Comparison of ENCODE assay signal across 23 cellular contexts in the genomic region with DNA sequence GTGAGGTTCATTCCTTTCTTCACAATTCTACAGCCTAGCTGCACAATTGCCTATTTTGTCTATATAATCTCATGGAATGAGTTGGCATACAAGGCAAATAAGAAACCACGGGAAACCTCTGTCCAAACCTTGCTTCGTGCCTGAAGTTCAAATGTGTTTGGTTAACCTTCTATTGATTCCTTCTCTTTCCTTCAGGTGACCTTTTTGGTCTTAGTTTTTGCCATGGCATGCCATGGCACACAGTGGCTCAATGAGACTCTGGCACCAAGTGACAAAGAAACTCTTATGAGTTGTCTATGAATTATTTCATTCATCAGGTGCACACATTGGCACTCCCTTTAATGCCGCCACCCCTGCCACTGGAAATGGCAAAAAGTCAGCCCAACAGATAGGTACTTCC.
DNase-seq lines count a peak whose midpoint lies in the region; ATAC-seq and TF ChIP-seq lines count a peak whose summit lies in the region.
"Had no signal": no experiment of that assay in that cellular context is flagged by ENCODE, and none has a peak within 500 bp of the region (broad histone marks: within the 10 kb centered on the region; RNA-seq: fewer than 3 reads in every experiment).

No MANE protein-coding gene starts in this region.

- H3K27ac Mint-ChIP-seq in nephron (peak overlapping the region in 2 of 3 experiments; percentile 37 to 45), type B pancreatic cell (peak overlapping the region; percentile 51)
- no peak overlapping the region for H3K27ac Mint-ChIP-seq in activated naive CD4-positive, alpha-beta T cell treated with anti-CD3 and anti-CD28 coated beads for 36 hours
- no peak overlapping the region for H3K27ac Mint-ChIP-seq in activated CD8-positive, alpha-beta T cell treated with anti-CD3 and anti-CD28 coated beads for 36 hours
- H3K27ac Mint-ChIP-seq: CD4-positive, alpha-beta T cell; IgD-negative memory B cell had no signal

- peak overlapping the region; percentile 63 for H3K27ac ChIP-seq in left ventricle myocardium inferior (replicated peaks)
- H3K27ac ChIP-seq in vagina = no peak overlapping the region
- H3K27ac ChIP-seq: BLaER1, GM23248, KMS-11 had no signal

- no peaks in the 10 kb centered on the region for H3K27me3 Mint-ChIP-seq in nephron (ENCODE audit: low read depth)
- H3K27me3 Mint-ChIP-seq in type B pancreatic cell = no peaks in the 10 kb centered on the region
- peaks cover 6% of the 10 kb centered on the region for H3K27me3 Mint-ChIP-seq in activated naive CD4-positive, alpha-beta T cell treated with anti-CD3 and anti-CD28 coated beads for 36 hours (ENCODE audit: low read depth)
- H3K27me3 Mint-ChIP-seq in activated CD8-positive, alpha-beta T cell treated with anti-CD3 and anti-CD28 coated beads for 36 hours = no peaks in the 10 kb centered on the region
- H3K27me3 Mint-ChIP-seq: CD4-positive, alpha-beta T cell; IgD-negative memory B cell had no signal

- H3K9me3 ChIP-seq in left ventricle myocardium inferior (replicated peaks) = no peaks in the 10 kb centered on the region
- H3K9me3 ChIP-seq in vagina = no peaks in the 10 kb centered on the region
- H3K9me3 ChIP-seq: BLaER1 had no signal

- TF ChIP-seq CTCF in left ventricle myocardium inferior (IDR thresholded peaks at IDR 0.05; ENCODE audit: borderline replicate concordance) (no peak), nephron (IDR thresholded peaks at IDR 0.05; ENCODE audit: unreplicated experiment in 3 of 3) (no peak), type B pancreatic cell (conservative IDR thresholded peaks at IDR 0.05) (no peak), vagina (IDR thresholded peaks at IDR 0.05) (no peak)
- TF ChIP-seq CTCF in activated CD8-positive, alpha-beta T cell treated with anti-CD3 and anti-CD28 coated beads for 36 hours (IDR thresholded peaks at IDR 0.05) = no peak

- H3K36me3 ChIP-seq in left ventricle myocardium inferior (no peaks in the 10 kb centered on the region), vagina (no peaks in the 10 kb centered on the region)
- H3K36me3 ChIP-seq: BLaER1 had no signal

- peaks cover 26% of the 10 kb centered on the region for H3K36me3 Mint-ChIP-seq in nephron (ENCODE audit: low read depth)
- peaks cover 16% of the 10 kb centered on the region for H3K36me3 Mint-ChIP-seq in type B pancreatic cell
- no peaks in the 10 kb centered on the region for H3K36me3 Mint-ChIP-seq in activated naive CD4-positive, alpha-beta T cell treated with anti-CD3 and anti-CD28 coated beads for 36 hours (ENCODE audit: low read depth)
- no peaks in the 10 kb centered on the region for H3K36me3 Mint-ChIP-seq in activated CD8-positive, alpha-beta T cell treated with anti-CD3 and anti-CD28 coated beads for 36 hours (ENCODE audit: low read depth)
- H3K36me3 Mint-ChIP-seq: IgD-negative memory B cell had no signal

- intact Hi-C loops in left ventricle myocardium inferior (cut with micrococcal nuclease) (no loop called here), left ventricle myocardium superior (cut with micrococcal nuclease) (no loop called here), vagina (cut with DNase I) (no loop called here)
- intact Hi-C loops in activated naive CD4-positive, alpha-beta T cell treated with anti-CD3 and anti-CD28 coated beads for 36 hours (cut with micrococcal nuclease) = no loop called here
- intact Hi-C loops in activated CD8-positive, alpha-beta T cell treated with anti-CD3 and anti-CD28 coated beads for 36 hours (cut with micrococcal nuclease) = no loop called here

- H3K27me3 ChIP-seq in left ventricle myocardium inferior (ENCODE audit: low read depth) (no peaks in the 10 kb centered on the region), vagina (no peaks in the 10 kb centered on the region)
- H3K27me3 ChIP-seq: BLaER1 had no signal

- H3K4me3 Mint-ChIP-seq in nephron (no peak overlapping the region), type B pancreatic cell (no peak overlapping the region)
- H3K4me3 Mint-ChIP-seq in activated naive CD4-positive, alpha-beta T cell treated with anti-CD3 and anti-CD28 coated beads for 36 hours = no peak overlapping the region
- H3K4me3 Mint-ChIP-seq in activated CD8-positive, alpha-beta T cell treated with anti-CD3 and anti-CD28 coated beads for 36 hours = no peak overlapping the region
- H3K4me3 Mint-ChIP-seq: CD4-positive, alpha-beta T cell; IgD-negative memory B cell had no signal

- H3K9me3 Mint-ChIP-seq in nephron (peaks cover 15% of the 10 kb centered on the region), type B pancreatic cell (peaks cover 14% of the 10 kb centered on the region)
- peaks cover 7% of the 10 kb centered on the region for H3K9me3 Mint-ChIP-seq in activated naive CD4-positive, alpha-beta T cell treated with anti-CD3 and anti-CD28 coated beads for 36 hours
- peaks cover 5% of the 10 kb centered on the region for H3K9me3 Mint-ChIP-seq in activated CD8-positive, alpha-beta T cell treated with anti-CD3 and anti-CD28 coated beads for 36 hours

- CTCF ChIA-PET in activated naive CD4-positive, alpha-beta T cell treated with anti-CD3 and anti-CD28 coated beads for 36 hours (lab: Charles Lee) = no interaction called here
- CTCF ChIA-PET in activated CD8-positive, alpha-beta T cell treated with anti-CD3 and anti-CD28 coated beads for 36 hours (lab: Charles Lee) = no interaction called here

- DNase-seq in left ventricle myocardium inferior (no peak), left ventricle myocardium superior (no peak), foreskin melanocyte (peak; percentile 39), type B pancreatic cell (ENCODE audit: extremely low spot score, unreplicated experiment) (no peak), vagina (ENCODE audit: extremely low spot score in 2 of 2) (no peak)
- no peak for DNase-seq in activated naive CD4-positive, alpha-beta T cell treated with anti-CD3 and anti-CD28 coated beads for 36 hours
- no peak for DNase-seq in activated CD8-positive, alpha-beta T cell treated with anti-CD3 and anti-CD28 coated beads for 36 hours
- DNase-seq: CD4-positive, alpha-beta T cell; DMS53; GM23248; H7; MM.1S; NCI-H2029; NCI-H446 treated with DMSO at 0.1 percent for 48 hours; NCI-H526; NCI-H82; NK-92 treated with Interleukin-12 subunit alpha and Interleukin-12 subunit beta, amount 100 ng/mL, for 24 hours; PC-3; SHP77 had no signal

- H3K4me3 ChIP-seq in left ventricle myocardium inferior (no peak overlapping the region), vagina (no peak overlapping the region)
- H3K4me3 ChIP-seq: BLaER1, GM23248 had no signal

- ATAC-seq in left ventricle myocardium superior = no peak
- no peak for ATAC-seq in activated CD8-positive, alpha-beta T cell treated with anti-CD3 and anti-CD28 coated beads for 36 hours
- ATAC-seq: PC-3 had no signal

- POLR2A ChIA-PET in activated CD8-positive, alpha-beta T cell treated with anti-CD3 and anti-CD28 coated beads for 36 hours (lab: Charles Lee) = no interaction called here

- no peaks in the 10 kb centered on the region for H3K4me1 Mint-ChIP-seq in nephron
- peaks cover 7% of the 10 kb centered on the region for H3K4me1 Mint-ChIP-seq in type B pancreatic cell (ENCODE audit: unreplicated experiment)
- H3K4me1 Mint-ChIP-seq in activated naive CD4-positive, alpha-beta T cell treated with anti-CD3 and anti-CD28 coated beads for 36 hours (ENCODE audit: low read depth) = no peaks in the 10 kb centered on the region
- H3K4me1 Mint-ChIP-seq in activated CD8-positive, alpha-beta T cell treated with anti-CD3 and anti-CD28 coated beads for 36 hours (ENCODE audit: low read depth) = no peaks in the 10 kb centered on the region
- H3K4me1 Mint-ChIP-seq: IgD-negative memory B cell had no signal

- TF ChIP-seq POLR2A in vagina (IDR thresholded peaks at IDR 0.05) = no peak

- H3K4me1 ChIP-seq in left ventricle myocardium inferior (peaks cover 27% of the 10 kb centered on the region), vagina (no peaks in the 10 kb centered on the region)
- H3K4me1 ChIP-seq: BLaER1 had no signal

Comparison
In these comparisons a context has a peak if more than half of its experiments do, and no peak if none do; other contexts are left out.
1. H3K27ac Mint-ChIP-seq: peak in nephron (2 of 3) and type B pancreatic cell (single experiment); none in activated naive CD4-positive, alpha-beta T cell treated with anti-CD3 and anti-CD28 coated beads for 36 hours (single experiment) and activated CD8-positive, alpha-beta T cell treated with anti-CD3 and anti-CD28 coated beads for 36 hours (single experiment).